Comparison of ENCODE assay signal across 14 cellular contexts in genomic region chr4:86948276-86948675, GRCh38. TPM values are rescaled to one million over a fixed set of nuclear protein-coding genes. Genes with fewer than 3 reads are reported as not detected.
DNase-seq lines count a peak whose midpoint lies in the region; ATAC-seq and TF ChIP-seq lines count a peak whose summit lies in the region.
"Had no signal": no experiment of that assay in that cellular context is flagged by ENCODE, and none has a peak within 500 bp of the region (broad histone marks: within the 10 kb centered on the region; RNA-seq: fewer than 3 reads in every experiment).

No MANE protein-coding gene starts in this region.

- H3K4me3 Mint-ChIP-seq in CD4-positive, alpha-beta T cell = no peak overlapping the region
- no peak overlapping the region for H3K4me3 Mint-ChIP-seq in effector memory CD8-positive, alpha-beta T cell
- no peak overlapping the region for H3K4me3 Mint-ChIP-seq in Caco-2 (ENCODE audit: unreplicated experiment)
- no peak overlapping the region for H3K4me3 Mint-ChIP-seq in activated CD4-positive, alpha-beta T cell treated with anti-CD3 and anti-CD28 coated beads for 36 hours

- H3K27me3 ChIP-seq in CD4-positive, alpha-beta T cell (ENCODE audit: control insufficient read depth, insufficient read depth, low read length) = no peaks in the 10 kb centered on the region
- H3K27me3 ChIP-seq in Loucy (ENCODE audit: insufficient read depth, low read length, poor library complexity, severe bottlenecking) (no peaks in the 10 kb centered on the region), esophagus muscularis mucosa (no peaks in the 10 kb centered on the region), Caco-2 (replicated peaks; ENCODE audit: control insufficient read depth, insufficient read depth, low read length) (no peaks in the 10 kb centered on the region)
- H3K27me3 ChIP-seq: heart right ventricle, MG63 had no signal

- no peak for TF ChIP-seq CTCF in CD4-positive, alpha-beta T cell (IDR thresholded peaks at IDR 0.05)
- no peak for TF ChIP-seq CTCF in Loucy (conservative IDR thresholded peaks at IDR 0.05; ENCODE audit: low read length)
- TF ChIP-seq CTCF in esophagus muscularis mucosa (IDR thresholded peaks at IDR 0.05) = no peak
- TF ChIP-seq CTCF in Caco-2 (IDR thresholded peaks at IDR 0.05; ENCODE audit: insufficient read depth in 1 of 2, low read depth in 1 of 2, low read length in 1 of 2, severe bottlenecking in 1 of 2, unreplicated experiment in 1 of 2) = no peak

- 88% methylated on average over 1 of the region's 1 CpG for WGBS in esophagus muscularis mucosa

- peaks cover 18% of the 10 kb centered on the region for H4K20me1 ChIP-seq in Loucy (ENCODE audit: insufficient read depth, low read length, poor library complexity, severe bottlenecking)

- H3K9me3 Mint-ChIP-seq in CD4-positive, alpha-beta T cell = no peaks in the 10 kb centered on the region
- no peaks in the 10 kb centered on the region for H3K9me3 Mint-ChIP-seq in effector memory CD8-positive, alpha-beta T cell
- H3K9me3 Mint-ChIP-seq in Caco-2 (ENCODE audit: unreplicated experiment) = no peaks in the 10 kb centered on the region
- H3K9me3 Mint-ChIP-seq in activated CD4-positive, alpha-beta T cell treated with anti-CD3 and anti-CD28 coated beads for 36 hours (ENCODE audit: low read depth) = no peaks in the 10 kb centered on the region

- H3K4me3 ChIP-seq in Loucy (ENCODE audit: low read length, poor library complexity, severe bottlenecking) = no peak overlapping the region
- H3K4me3 ChIP-seq in esophagus muscularis mucosa = no peak overlapping the region
- H3K4me3 ChIP-seq in Caco-2 (ENCODE audit: low read depth, low read length) = no peak overlapping the region
- H3K4me3 ChIP-seq: heart right ventricle, MG63 had no signal

- BruUV-seq in Caco-2 (replicated peaks; lab: Mats Ljungman, UMichigan) = no TSS peak

- peaks cover 74% of the 10 kb centered on the region for H3K79me2 ChIP-seq in Loucy (ENCODE audit: insufficient read depth, low read length)

- no peak for ATAC-seq in CD4-positive, alpha-beta T cell (ENCODE audit: poor library complexity)
- ATAC-seq in GM21447 (IDR thresholded peaks at IDR 0.05; ENCODE audit: unreplicated experiment) = peak; percentile 48
- ATAC-seq in effector memory CD8-positive, alpha-beta T cell (replicated peaks) = no peak
- no peak for ATAC-seq in activated CD4-positive, alpha-beta T cell treated with anti-CD3 and anti-CD28 coated beads for 36 hours
- ATAC-seq: heart right ventricle had no signal

- peak overlapping the region; percentile 6 for H3K9ac ChIP-seq in Loucy (ENCODE audit: low read depth, low read length, poor library complexity, severe bottlenecking)

- H3K36me3 ChIP-seq in Loucy (ENCODE audit: insufficient read depth, low read length) (peaks cover 5% of the 10 kb centered on the region; the same call in 1 of the 2 replicates), esophagus muscularis mucosa (peaks cover 0 to 22% (median 9%) of the 10 kb centered on the region in 4 donors), Caco-2 (ENCODE audit: control insufficient read depth, insufficient read depth, low read length) (no peaks in the 10 kb centered on the region; the same call in 1 of the 2 replicates)
- H3K36me3 ChIP-seq: MG63 had no signal

- no peaks in the 10 kb centered on the region for H3K9me3 ChIP-seq in CD4-positive, alpha-beta T cell (ENCODE audit: control insufficient read depth, low read length)
- H3K9me3 ChIP-seq in Loucy (ENCODE audit: insufficient read depth, low read depth, low read length) (no peaks in the 10 kb centered on the region), esophagus muscularis mucosa (no peaks in the 10 kb centered on the region), Caco-2 (no peaks in the 10 kb centered on the region)
- H3K9me3 ChIP-seq: heart right ventricle, MG63 had no signal

- no peak overlapping the region for H2AFZ ChIP-seq in Loucy (ENCODE audit: low read length)

- no peaks in the 10 kb centered on the region for H3K27me3 Mint-ChIP-seq in CD4-positive, alpha-beta T cell
- H3K27me3 Mint-ChIP-seq in effector memory CD8-positive, alpha-beta T cell = no peaks in the 10 kb centered on the region
- no peaks in the 10 kb centered on the region for H3K27me3 Mint-ChIP-seq in Caco-2 (ENCODE audit: insufficient read depth, unreplicated experiment)
- H3K27me3 Mint-ChIP-seq in activated CD4-positive, alpha-beta T cell treated with anti-CD3 and anti-CD28 coated beads for 36 hours = no peaks in the 10 kb centered on the region

- TF ChIP-seq POLR2A in esophagus muscularis mucosa (IDR thresholded peaks at IDR 0.05; ENCODE audit: low read depth) = no peak

- no peak for DNase-seq in CD4-positive, alpha-beta T cell
- DNase-seq in effector memory CD8-positive, alpha-beta T cell = no peak
- no peak for DNase-seq in esophagus muscularis mucosa (ENCODE audit: extremely low spot score)
- DNase-seq in Caco-2 = no peak
- no peak for DNase-seq in cerebellar nuclear complex (lab: John Stamatoyannopoulos, UW)
- no peak for DNase-seq in activated CD4-positive, alpha-beta T cell treated with anti-CD3 and anti-CD28 coated beads for 36 hours
- DNase-seq: activated CD4-positive, alpha-beta T cell treated with anti-CD3 and anti-CD28 coated beads, Interleukin-2, amount 50 U/mL, for 4 hours; heart right ventricle; MG63; NCI-H446 had no signal

- CTCF ChIA-PET in CD4-positive, alpha-beta T cell (lab: Charles Lee) = no interaction called here
- CTCF ChIA-PET in Caco-2 (lab: Charles Lee) = no interaction called here
- CTCF ChIA-PET in activated CD4-positive, alpha-beta T cell treated with anti-CD3 and anti-CD28 coated beads for 36 hours (lab: Charles Lee) = no interaction called here

- H3K4me1 ChIP-seq in Loucy (ENCODE audit: insufficient read depth, low read length, poor library complexity, severe bottlenecking) = peaks cover 44% of the 10 kb centered on the region
- H3K4me1 ChIP-seq in esophagus muscularis mucosa = peaks cover 23 to 43% (median 32%) of the 10 kb centered on the region in 4 donors
- no peaks in the 10 kb centered on the region for H3K4me1 ChIP-seq in Caco-2

- peaks cover 4% of the 10 kb centered on the region; the same call in 1 of the 2 replicates for H3F3A ChIP-seq in Loucy (ENCODE audit: low read depth)

- peak overlapping the region; percentile 45 for H3K4me2 ChIP-seq in Loucy (ENCODE audit: low read depth, low read length, poor library complexity, severe bottlenecking)

- H3K9me2 ChIP-seq in Loucy (replicated peaks; ENCODE audit: low read depth, low read length) = no peaks in the 10 kb centered on the region

- TF ChIP-seq EP300 in esophagus muscularis mucosa (IDR thresholded peaks at IDR 0.05) = no peak

- peaks cover 33% of the 10 kb centered on the region for H3K36me3 Mint-ChIP-seq in CD4-positive, alpha-beta T cell (ENCODE audit: low read depth)
- peaks cover 19% of the 10 kb centered on the region for H3K36me3 Mint-ChIP-seq in effector memory CD8-positive, alpha-beta T cell (ENCODE audit: insufficient read depth)
- H3K36me3 Mint-ChIP-seq in Caco-2 (ENCODE audit: insufficient read depth, unreplicated experiment) = peaks cover 7% of the 10 kb centered on the region
- peaks cover 20% of the 10 kb centered on the region for H3K36me3 Mint-ChIP-seq in activated CD4-positive, alpha-beta T cell treated with anti-CD3 and anti-CD28 coated beads for 36 hours (ENCODE audit: low read depth)

- peak overlapping the region; percentile 22 for H3K27ac Mint-ChIP-seq in CD4-positive, alpha-beta T cell
- peak overlapping the region; percentile 29 to 44 for H3K27ac Mint-ChIP-seq in effector memory CD8-positive, alpha-beta T cell
- no peak overlapping the region for H3K27ac Mint-ChIP-seq in Caco-2 (ENCODE audit: unreplicated experiment)
- H3K27ac Mint-ChIP-seq in activated CD4-positive, alpha-beta T cell treated with anti-CD3 and anti-CD28 coated beads for 36 hours = no peak overlapping the region

- H3K27ac ChIP-seq in CD4-positive, alpha-beta T cell (ENCODE audit: low read depth, low read length) = no peak overlapping the region
- H3K27ac ChIP-seq in esophagus muscularis mucosa (replicated peaks in 1 of 4) = no peak overlapping the region
- H3K27ac ChIP-seq: epithelial cell of prostate had no signal

- intact Hi-C loops in CD4-positive, alpha-beta T cell (cut with DNase I, micrococcal nuclease) = no loop called here
- intact Hi-C loops in esophagus muscularis mucosa (cut with DNase I) = no loop called here
- intact Hi-C loops in Caco-2 (cut with micrococcal nuclease; ENCODE audit: unreplicated experiment) = no loop called here
- intact Hi-C loops in activated CD4-positive, alpha-beta T cell treated with anti-CD3 and anti-CD28 coated beads for 36 hours (cut with DNase I, micrococcal nuclease) = no loop called here

- POLR2A ChIA-PET in CD4-positive, alpha-beta T cell (lab: Charles Lee) = no interaction called here
- POLR2A ChIA-PET in Caco-2 (lab: Charles Lee) = no interaction called here
- POLR2A ChIA-PET in activated CD4-positive, alpha-beta T cell treated with anti-CD3 and anti-CD28 coated beads for 36 hours (lab: Charles Lee) = no interaction called here

- H3K4me1 Mint-ChIP-seq in CD4-positive, alpha-beta T cell (ENCODE audit: low read depth) = peaks cover 42% of the 10 kb centered on the region
- peaks cover 27 to 39% of the 10 kb centered on the region in 2 donors for H3K4me1 Mint-ChIP-seq in effector memory CD8-positive, alpha-beta T cell (ENCODE audit: low read depth in 2 of 2)
- peaks cover 8% of the 10 kb centered on the region for H3K4me1 Mint-ChIP-seq in Caco-2 (ENCODE audit: low read depth, unreplicated experiment)
- H3K4me1 Mint-ChIP-seq in activated CD4-positive, alpha-beta T cell treated with anti-CD3 and anti-CD28 coated beads for 36 hours = peaks cover 38% of the 10 kb centered on the region

RNA-seq across cellular contexts. Expression of gene AFF1, which starts 13.5 kb away (rescaled TPM):
- total RNA-seq in CD4-positive, alpha-beta T cell = 10 to 100 TPM; 50.3 to 51.2 TPM
- 10 to 100 TPM; 53.6 to 85.2 (median 70.6) TPM for total RNA-seq in esophagus muscularis mucosa
- 45.2 and 48.3 TPM in 2 replicates for total RNA-seq in Caco-2 (2022)
- total RNA-seq in activated CD4-positive, alpha-beta T cell treated with anti-CD3 and anti-CD28 coated beads for 36 hours = 10 to 100 TPM; 47.3 to 57.8 TPM

RNA-seq across cellular contexts. Expression of gene C4orf36, which starts 56.1 kb away (rescaled TPM):
- not detected for total RNA-seq in CD4-positive, alpha-beta T cell
- total RNA-seq in esophagus muscularis mucosa (1 to 10 TPM in 1 of 4 donors, not detected in 3; 1.3 TPM), Caco-2 (2022) (2.2 and 2.4 TPM in 2 replicates)
- total RNA-seq in activated CD4-positive, alpha-beta T cell treated with anti-CD3 and anti-CD28 coated beads for 36 hours = not detected
- total RNA-seq: lung microvascular endothelial cell had no signal

Comparison
In these comparisons a context has a peak if more than half of its experiments do, and no peak if none do; other contexts are left out.
1. H3K27ac Mint-ChIP-seq: peak in CD4-positive, alpha-beta T cell (single experiment) and effector memory CD8-positive, alpha-beta T cell (2 of 2); none in Caco-2 (single experiment) and activated CD4-positive, alpha-beta T cell treated with anti-CD3 and anti-CD28 coated beads for 36 hours (single experiment).